In the genomic region with DNA sequence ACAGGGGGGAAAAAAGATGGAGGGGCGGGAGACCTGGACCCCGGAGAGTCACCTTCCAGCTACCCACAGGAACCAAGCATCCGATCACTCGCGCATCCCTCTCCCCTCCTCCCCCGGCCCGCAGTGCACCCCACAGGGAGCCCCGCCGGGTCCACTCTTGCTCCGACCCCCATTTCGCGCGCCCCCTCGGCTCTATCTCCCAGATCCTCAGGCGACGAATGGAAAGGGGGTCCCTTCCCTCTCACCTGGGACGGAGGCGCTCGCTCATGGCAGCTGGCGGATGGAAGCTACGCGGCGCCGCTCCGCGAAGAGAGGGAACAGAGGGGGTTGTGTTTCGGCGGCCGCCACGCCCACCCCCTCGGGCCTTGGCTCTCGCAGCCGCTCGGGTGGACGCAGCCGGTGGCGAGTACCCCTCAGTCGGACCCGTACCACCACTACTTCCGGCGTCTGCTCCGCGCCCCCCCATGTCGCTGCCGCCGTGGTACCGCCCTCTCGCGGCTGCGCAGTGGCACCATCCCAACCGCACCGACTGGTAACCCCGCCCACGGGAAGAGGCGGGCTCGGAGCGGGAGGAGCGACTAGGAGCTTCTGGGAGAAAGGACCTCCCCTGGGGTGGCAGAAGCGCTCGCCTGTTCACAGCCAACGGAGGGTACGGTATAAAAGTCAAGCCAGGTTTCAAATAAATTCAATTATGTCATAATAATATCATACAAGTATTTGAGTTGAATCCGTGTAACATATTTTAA, we compare ENCODE assay signal across 1 cellular context.
TF ChIP-seq lines count a peak whose summit lies in the region.

No MANE protein-coding gene starts in this region.

TF ChIP-seq in HepG2, 621 proteins besides CTCF, POLR2A, EP300 and RAD21 (continued from another document and continues in another):
- TF ChIP-seq ZBTB40 (IDR thresholded peaks at IDR 0.05) (no peak), ZBTB40 (CRISPR knock-in tag; IDR thresholded peaks at IDR 0.05) (0 out of 2 replicates have a peak, but pooled peaks have one; percentile 60), ZMYM2 (CRISPR knock-in tag; IDR thresholded peaks at IDR 0.05) (no peak), RXRB (CRISPR knock-in tag; IDR thresholded peaks at IDR 0.05; ENCODE audit: borderline replicate concordance) (peak; percentile 46; the same call in 1 of the 2 replicates), TBP (CRISPR knock-in tag; IDR thresholded peaks at IDR 0.05) (no peak), ZNF138 (CRISPR knock-in tag; IDR thresholded peaks at IDR 0.05; ENCODE audit: low read depth) (no peak), ZNF782 (CRISPR knock-in tag; IDR thresholded peaks at IDR 0.05; ENCODE audit: borderline replicate concordance) (peak; percentile 87), BRD4 (CRISPR knock-in tag; IDR thresholded peaks at IDR 0.05) (peak; percentile 96), SP2 (CRISPR knock-in tag; IDR thresholded peaks at IDR 0.05) (peak; percentile 66; the same call in 1 of the 2 replicates), SMAD9 (CRISPR knock-in tag; IDR thresholded peaks at IDR 0.05) (no peak), TRAFD1 (CRISPR knock-in tag; IDR thresholded peaks at IDR 0.05; ENCODE audit: borderline replicate concordance) (peak; percentile 97; the same call in 1 of the 2 replicates), ZNF788 (CRISPR knock-in tag; IDR thresholded peaks at IDR 0.05; ENCODE audit: borderline replicate concordance) (peak; percentile 88), RARA (CRISPR knock-in tag; IDR thresholded peaks at IDR 0.05) (no peak; the same call in 1 of the 2 replicates), TAF1 (CRISPR knock-in tag; IDR thresholded peaks at IDR 0.05) (peak; percentile 90), RORA (CRISPR knock-in tag; IDR thresholded peaks at IDR 0.05) (no peak), SOX5 (CRISPR knock-in tag; IDR thresholded peaks at IDR 0.05; ENCODE audit: borderline replicate concordance) (peak; percentile 56; the same call in 1 of the 2 replicates), ZNF776 (CRISPR knock-in tag; IDR thresholded peaks at IDR 0.05) (peak; percentile 70), KDM2A (CRISPR knock-in tag; IDR thresholded peaks at IDR 0.05; ENCODE audit: borderline replicate concordance, low read depth) (peak; percentile 83; the same call in 1 of the 2 replicates), EEA1 (CRISPR knock-in tag; IDR thresholded peaks at IDR 0.05; ENCODE audit: borderline replicate concordance) (peak; percentile 73; the same call in 1 of the 2 replicates), GMEB1 (CRISPR knock-in tag; IDR thresholded peaks at IDR 0.05; ENCODE audit: borderline replicate concordance) (peak; percentile 92), ZNF12 (CRISPR knock-in tag; IDR thresholded peaks at IDR 0.05) (peak; percentile 83; the same call in 1 of the 2 replicates), SNAPC2 (CRISPR knock-in tag; IDR thresholded peaks at IDR 0.05) (0 out of 2 replicates have a peak, but pooled peaks have one; percentile 55), ZIK1 (CRISPR knock-in tag; IDR thresholded peaks at IDR 0.05; ENCODE audit: borderline replicate concordance, low read depth) (no peak), ZMYM4 (CRISPR knock-in tag; IDR thresholded peaks at IDR 0.05) (peak; percentile 73), RXRA (CRISPR knock-in tag; IDR thresholded peaks at IDR 0.05) (peak; percentile 52; the same call in 1 of the 2 replicates), SAFB2 (CRISPR knock-in tag; IDR thresholded peaks at IDR 0.05; ENCODE audit: borderline replicate concordance, low read depth) (peak; percentile 79), TCF12 (IDR thresholded peaks at IDR 0.05) (no peak), TCF12 (CRISPR knock-in tag; IDR thresholded peaks at IDR 0.05) (0 out of 2 replicates have a peak, but pooled peaks have one; percentile 16), KAT2B (IDR thresholded peaks at IDR 0.05; ENCODE audit: borderline replicate concordance, low read depth, low read length) (no peak), SP5 (CRISPR knock-in tag; IDR thresholded peaks at IDR 0.05; ENCODE audit: borderline replicate concordance, low read depth) (no peak; the same call in 1 of the 2 replicates), NR0B2 (CRISPR knock-in tag; IDR thresholded peaks at IDR 0.05) (peak; percentile 81; the same call in 1 of the 2 replicates)
- TF ChIP-seq, protein P1, sequence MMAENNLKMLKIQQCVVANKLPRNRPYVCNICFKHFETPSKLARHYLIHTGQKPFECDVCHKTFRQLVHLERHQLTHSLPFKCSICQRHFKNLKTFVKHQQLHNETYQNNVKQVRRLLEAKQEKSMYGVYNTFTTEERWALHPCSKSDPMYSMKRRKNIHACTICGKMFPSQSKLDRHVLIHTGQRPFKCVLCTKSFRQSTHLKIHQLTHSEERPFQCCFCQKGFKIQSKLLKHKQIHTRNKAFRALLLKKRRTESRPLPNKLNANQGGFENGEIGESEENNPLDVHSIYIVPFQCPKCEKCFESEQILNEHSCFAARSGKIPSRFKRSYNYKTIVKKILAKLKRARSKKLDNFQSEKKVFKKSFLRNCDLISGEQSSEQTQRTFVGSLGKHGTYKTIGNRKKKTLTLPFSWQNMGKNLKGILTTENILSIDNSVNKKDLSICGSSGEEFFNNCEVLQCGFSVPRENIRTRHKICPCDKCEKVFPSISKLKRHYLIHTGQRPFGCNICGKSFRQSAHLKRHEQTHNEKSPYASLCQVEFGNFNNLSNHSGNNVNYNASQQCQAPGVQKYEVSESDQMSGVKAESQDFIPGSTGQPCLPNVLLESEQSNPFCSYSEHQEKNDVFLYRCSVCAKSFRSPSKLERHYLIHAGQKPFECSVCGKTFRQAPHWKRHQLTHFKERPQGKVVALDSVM (CRISPR knock-in tag; IDR thresholded peaks at IDR 0.05) = no peak
- TF ChIP-seq, protein P2, sequence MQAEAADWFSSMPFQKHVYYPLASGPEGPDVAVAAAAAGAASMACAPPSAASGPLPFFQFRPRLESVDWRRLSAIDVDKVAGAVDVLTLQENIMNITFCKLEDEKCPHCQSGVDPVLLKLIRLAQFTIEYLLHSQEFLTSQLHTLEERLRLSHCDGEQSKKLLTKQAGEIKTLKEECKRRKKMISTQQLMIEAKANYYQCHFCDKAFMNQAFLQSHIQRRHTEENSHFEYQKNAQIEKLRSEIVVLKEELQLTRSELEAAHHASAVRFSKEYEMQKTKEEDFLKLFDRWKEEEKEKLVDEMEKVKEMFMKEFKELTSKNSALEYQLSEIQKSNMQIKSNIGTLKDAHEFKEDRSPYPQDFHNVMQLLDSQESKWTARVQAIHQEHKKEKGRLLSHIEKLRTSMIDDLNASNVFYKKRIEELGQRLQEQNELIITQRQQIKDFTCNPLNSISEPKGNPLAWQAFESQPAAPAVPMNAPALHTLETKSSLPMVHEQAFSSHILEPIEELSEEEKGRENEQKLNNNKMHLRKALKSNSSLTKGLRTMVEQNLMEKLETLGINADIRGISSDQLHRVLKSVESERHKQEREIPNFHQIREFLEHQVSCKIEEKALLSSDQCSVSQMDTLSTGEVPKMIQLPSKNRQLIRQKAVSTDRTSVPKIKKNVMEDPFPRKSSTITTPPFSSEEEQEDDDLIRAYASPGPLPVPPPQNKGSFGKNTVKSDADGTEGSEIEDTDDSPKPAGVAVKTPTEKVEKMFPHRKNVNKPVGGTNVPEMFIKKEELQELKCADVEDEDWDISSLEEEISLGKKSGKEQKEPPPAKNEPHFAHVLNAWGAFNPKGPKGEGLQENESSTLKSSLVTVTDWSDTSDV (CRISPR knock-in tag; IDR thresholded peaks at IDR 0.05) = no peak; the same call in 1 of the 2 replicates
- TF ChIP-seq, protein P3, sequence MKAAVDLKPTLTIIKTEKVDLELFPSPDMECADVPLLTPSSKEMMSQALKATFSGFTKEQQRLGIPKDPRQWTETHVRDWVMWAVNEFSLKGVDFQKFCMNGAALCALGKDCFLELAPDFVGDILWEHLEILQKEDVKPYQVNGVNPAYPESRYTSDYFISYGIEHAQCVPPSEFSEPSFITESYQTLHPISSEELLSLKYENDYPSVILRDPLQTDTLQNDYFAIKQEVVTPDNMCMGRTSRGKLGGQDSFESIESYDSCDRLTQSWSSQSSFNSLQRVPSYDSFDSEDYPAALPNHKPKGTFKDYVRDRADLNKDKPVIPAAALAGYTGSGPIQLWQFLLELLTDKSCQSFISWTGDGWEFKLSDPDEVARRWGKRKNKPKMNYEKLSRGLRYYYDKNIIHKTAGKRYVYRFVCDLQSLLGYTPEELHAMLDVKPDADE (CRISPR knock-in tag; IDR thresholded peaks at IDR 0.05) = no peak
- TF ChIP-seq, protein P4, sequence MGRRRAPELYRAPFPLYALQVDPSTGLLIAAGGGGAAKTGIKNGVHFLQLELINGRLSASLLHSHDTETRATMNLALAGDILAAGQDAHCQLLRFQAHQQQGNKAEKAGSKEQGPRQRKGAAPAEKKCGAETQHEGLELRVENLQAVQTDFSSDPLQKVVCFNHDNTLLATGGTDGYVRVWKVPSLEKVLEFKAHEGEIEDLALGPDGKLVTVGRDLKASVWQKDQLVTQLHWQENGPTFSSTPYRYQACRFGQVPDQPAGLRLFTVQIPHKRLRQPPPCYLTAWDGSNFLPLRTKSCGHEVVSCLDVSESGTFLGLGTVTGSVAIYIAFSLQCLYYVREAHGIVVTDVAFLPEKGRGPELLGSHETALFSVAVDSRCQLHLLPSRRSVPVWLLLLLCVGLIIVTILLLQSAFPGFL (CRISPR knock-in tag; IDR thresholded peaks at IDR 0.05) = no peak
